ENCODE assay signal across 14 cellular contexts in the genomic region with DNA sequence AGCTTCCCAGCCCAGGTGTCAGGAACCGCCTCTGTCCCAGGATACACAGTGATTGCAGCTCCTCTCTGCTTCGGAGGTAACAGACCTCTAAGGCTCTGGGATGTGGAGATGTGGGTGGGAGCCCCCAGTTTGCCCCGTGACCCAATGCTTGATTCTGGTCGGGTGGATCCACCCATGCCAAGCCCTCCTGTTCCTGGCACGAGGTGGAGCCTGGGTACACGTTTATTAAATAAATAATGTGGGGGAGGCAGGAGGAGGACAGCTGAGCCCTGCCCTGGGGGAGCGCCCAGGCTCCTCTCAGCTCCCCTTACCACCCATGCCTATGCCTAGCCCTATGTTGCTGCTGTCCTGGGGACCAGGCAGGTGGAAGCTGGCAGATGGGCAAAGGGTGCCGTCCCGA. TPM values are rescaled to one million over a fixed set of nuclear protein-coding genes. Genes with fewer than 3 reads are reported as not detected.
A peak's percentile ranks its signal among the peaks of the same experiment; 100 is the strongest.
DNase-seq lines count a peak whose midpoint lies in the region; ATAC-seq lines count a peak whose summit lies in the region.
"Had no signal": no experiment of that assay in that cellular context is flagged by ENCODE, and none has a peak within 500 bp of the region (broad histone marks: within the 10 kb centered on the region; RNA-seq: fewer than 3 reads in every experiment).

No MANE protein-coding gene starts in this region.

- no peak overlapping the region for H3K4me3 ChIP-seq in ACC112 (ENCODE audit: low read depth, low read length)
- no peak overlapping the region for H3K4me3 ChIP-seq in iPS-20b (ENCODE audit: low read length)
- no peak overlapping the region for H3K4me3 ChIP-seq in rectal smooth muscle tissue (ENCODE audit: low read length)

- H3K27ac ChIP-seq in ACC112 (ENCODE audit: low read depth, low read length): peak overlapping the region; percentile 84
- no peak overlapping the region for H3K27ac ChIP-seq in iPS-20b (ENCODE audit: low read length)
- peak overlapping the region; percentile 79 for H3K27ac ChIP-seq in rectal smooth muscle tissue (ENCODE audit: low read depth, low read length)

- H3K4me1 Mint-ChIP-seq in activated T-helper 17 cell treated with anti-CD3 and anti-CD28 coated beads, Interleukin-2, amount 50 U/mL, for 72 hours: no peaks in the 10 kb centered on the region

- no peaks in the 10 kb centered on the region for H3K27me3 Mint-ChIP-seq in activated T-helper 17 cell treated with anti-CD3 and anti-CD28 coated beads, Interleukin-2, amount 50 U/mL, for 72 hours

- no peak overlapping the region for H3K4me3 Mint-ChIP-seq in activated T-helper 17 cell treated with anti-CD3 and anti-CD28 coated beads, Interleukin-2, amount 50 U/mL, for 72 hours

- ATAC-seq in activated T-helper 17 cell treated with anti-CD3 and anti-CD28 coated beads, Interleukin-2, amount 50 U/mL, for 72 hours (replicated peaks): no peak
- ATAC-seq in HG02798 (IDR thresholded peaks at IDR 0.05; ENCODE audit: poor library complexity, unreplicated experiment): no peak
- ATAC-seq in activated CD4-positive, CD25-positive, alpha-beta regulatory T cell treated with anti-CD3 and anti-CD28 coated beads, Interleukin-2, amount 50 U/mL, for 24 hours: no peak
- ATAC-seq in GM19395 (IDR thresholded peaks at IDR 0.05; ENCODE audit: unreplicated experiment): no peak
- ATAC-seq: PC-3 had no signal

- no peak overlapping the region for H2AFZ ChIP-seq in ACC112 (ENCODE audit: low read length, unreplicated experiment)

- no peaks in the 10 kb centered on the region for H3K27me3 ChIP-seq in ACC112 (ENCODE audit: insufficient read depth, low read length)
- peaks cover 15% of the 10 kb centered on the region; the same call in 1 of the 2 replicates for H3K27me3 ChIP-seq in iPS-20b (ENCODE audit: insufficient read depth, low read length)
- no peaks in the 10 kb centered on the region for H3K27me3 ChIP-seq in rectal smooth muscle tissue (ENCODE audit: control insufficient read depth, insufficient read depth, low read length)

- peak overlapping the region; percentile 32 for H3K27ac Mint-ChIP-seq in activated T-helper 17 cell treated with anti-CD3 and anti-CD28 coated beads, Interleukin-2, amount 50 U/mL, for 72 hours

- peaks cover 62% of the 10 kb centered on the region for H3K79me2 ChIP-seq in ACC112 (ENCODE audit: control insufficient read depth, insufficient read depth, low read length, unreplicated experiment)

- no peaks in the 10 kb centered on the region for H3K36me3 Mint-ChIP-seq in activated T-helper 17 cell treated with anti-CD3 and anti-CD28 coated beads, Interleukin-2, amount 50 U/mL, for 72 hours (ENCODE audit: low read depth)

- H3K9ac ChIP-seq in iPS-20b (ENCODE audit: low read depth, low read length): peak overlapping the region; percentile 45; the same call in 1 of the 2 replicates
- no peak overlapping the region for H3K9ac ChIP-seq in rectal smooth muscle tissue (ENCODE audit: low read length)

- H3K36me3 ChIP-seq in ACC112 (ENCODE audit: insufficient read depth, low read length) (no peaks in the 10 kb centered on the region), iPS-20b (ENCODE audit: insufficient read depth, low read depth, low read length) (no peaks in the 10 kb centered on the region), rectal smooth muscle tissue (ENCODE audit: control insufficient read depth, insufficient read depth, low read length) (no peaks in the 10 kb centered on the region)

- H3K4me1 ChIP-seq in ACC112 (ENCODE audit: control insufficient read depth, insufficient read depth, low read length, unreplicated experiment) (peaks cover 78% of the 10 kb centered on the region), iPS-20b (ENCODE audit: insufficient read depth, low read length) (peaks cover 18% of the 10 kb centered on the region), rectal smooth muscle tissue (ENCODE audit: control insufficient read depth, insufficient read depth, low read length) (peaks cover 81% of the 10 kb centered on the region)

- no peaks in the 10 kb centered on the region for H3K9me3 ChIP-seq in iPS-20b (ENCODE audit: insufficient read depth, low read depth, low read length)

- no peaks in the 10 kb centered on the region for H3K9me3 Mint-ChIP-seq in activated T-helper 17 cell treated with anti-CD3 and anti-CD28 coated beads, Interleukin-2, amount 50 U/mL, for 72 hours

- no peak for DNase-seq in iPS-NIHi11 (ENCODE audit: low spot score)
- DNase-seq: activated T-cell treated with anti-CD3 and anti-CD28 coated beads, Interleukin-2, amount 50 U/mL, for 1 hour; central memory CD4-positive, alpha-beta T cell; foreskin melanocyte; KG1; NCI-H2081 treated with DMSO at 0.1 percent for 48 hours; PC-3 had no signal

RNA-seq across cellular contexts. Expression of gene ARHGEF17, which starts 16.0 kb away (rescaled TPM):
- under 1 TPM; 0.06 to 0.42 TPM for total RNA-seq in activated T-helper 17 cell treated with anti-CD3 and anti-CD28 coated beads, Interleukin-2, amount 50 U/mL, for 72 hours

RNA-seq across cellular contexts. Expression of gene P2RY6, which starts 52.0 kb away (rescaled TPM):
- not detected for total RNA-seq in activated T-helper 17 cell treated with anti-CD3 and anti-CD28 coated beads, Interleukin-2, amount 50 U/mL, for 72 hours

RNA-seq across cellular contexts. Expression of gene RELT, which starts 52.1 kb away (rescaled TPM):
- total RNA-seq in activated T-helper 17 cell treated with anti-CD3 and anti-CD28 coated beads, Interleukin-2, amount 50 U/mL, for 72 hours: 10 to 100 TPM; 31.2 to 39.9 TPM
